Comparison of ENCODE assay signal across 19 cellular contexts in genomic region chr18:9321017-9321452, GRCh38. TPM values are rescaled to one million over a fixed set of nuclear protein-coding genes. Genes with fewer than 3 reads are reported as not detected.
DNase-seq lines count a peak whose midpoint lies in the region; ATAC-seq and TF ChIP-seq lines count a peak whose summit lies in the region.
"Had no signal": no experiment of that assay in that cellular context is flagged by ENCODE, and none has a peak within 500 bp of the region (broad histone marks: within the 10 kb centered on the region; RNA-seq: fewer than 3 reads in every experiment).

No MANE protein-coding gene starts in this region.

- H3K4me1 ChIP-seq in SK-N-SH (ENCODE audit: control insufficient read depth in 1 of 2, insufficient read depth in 2 of 2, low read depth in 1 of 2, low read length in 1 of 2) (no peaks in the 10 kb centered on the region), adipocyte (ENCODE audit: control insufficient read depth, insufficient read depth, low read length) (no peaks in the 10 kb centered on the region), GM23338 (ENCODE audit: insufficient read depth) (no peaks in the 10 kb centered on the region)
- H3K4me1 ChIP-seq: neural progenitor cell, thyroid gland had no signal

- H3K27ac ChIP-seq in SK-N-SH (ENCODE audit: low read depth in 2 of 2, low read length in 1 of 2) (no peak overlapping the region), caudate nucleus (ENCODE audit: low read depth, low read length) (no peak overlapping the region), GM23338 (ENCODE audit: low read depth) (no peak overlapping the region)
- H3K27ac ChIP-seq: 22Rv1, neural progenitor cell, thyroid gland had no signal

- H4K20me1 ChIP-seq in SK-N-SH (ENCODE audit: insufficient read depth) = no peaks in the 10 kb centered on the region
- H4K20me1 ChIP-seq in GM23338 (replicated peaks; ENCODE audit: insufficient read depth) = no peaks in the 10 kb centered on the region

- H3K9me3 Mint-ChIP-seq in GM23338 = no peaks in the 10 kb centered on the region
- H3K9me3 Mint-ChIP-seq: neural progenitor cell had no signal

- ATAC-seq in SK-N-SH treated with all-trans-retinoic acid at 6 μM for 48 hours = no peak
- ATAC-seq in HG03196 (IDR thresholded peaks at IDR 0.05; ENCODE audit: unreplicated experiment) = no peak
- no peak for ATAC-seq in GM23338

- H3F3A ChIP-seq in SK-N-SH (replicated peaks; ENCODE audit: insufficient read depth) (no peaks in the 10 kb centered on the region), GM23338 (replicated peaks; ENCODE audit: low read depth) (no peaks in the 10 kb centered on the region)

- POLR2A ChIA-PET in SK-N-SH (lab: Yijun Ruan, JAX) = no interaction called here

- H3K36me3 ChIP-seq in SK-N-SH (replicated peaks in 1 of 2; ENCODE audit: control insufficient read depth in 1 of 2, insufficient read depth in 2 of 2, low read length in 1 of 2) = no peaks in the 10 kb centered on the region
- H3K36me3 ChIP-seq in adipocyte (ENCODE audit: control insufficient read depth, insufficient read depth, low read length, severe bottlenecking) = no peaks in the 10 kb centered on the region
- H3K36me3 ChIP-seq in GM23338 (ENCODE audit: insufficient read depth) = no peaks in the 10 kb centered on the region
- H3K36me3 ChIP-seq: neural progenitor cell, thyroid gland had no signal

- no peak overlapping the region for H3K4me3 ChIP-seq in SK-N-SH (ENCODE audit: low read depth in 2 of 2, low read length in 1 of 2)
- no peak overlapping the region for H3K4me3 ChIP-seq in adipocyte (ENCODE audit: low read length)
- H3K4me3 ChIP-seq in foreskin fibroblast (ENCODE audit: low read depth in 1 of 2, low read length in 2 of 2) = no peak overlapping the region
- H3K4me3 ChIP-seq in GM23338 = no peak overlapping the region
- H3K4me3 ChIP-seq: neural progenitor cell, thyroid gland had no signal

- DNase-seq in SK-N-SH = no peak
- DNase-seq in adipocyte (ENCODE audit: low read depth) = peak; percentile 17
- peak; percentile 53 to 77 for DNase-seq in foreskin fibroblast
- no peak for DNase-seq in caudate nucleus (lab: John Stamatoyannopoulos, UW)
- no peak for DNase-seq in GM23338 (ENCODE audit: low spot score)
- DNase-seq in ureter (ENCODE audit: low spot score) = no peak
- DNase-seq: activated gamma-delta T cell; aorta; CD4-positive, CD25-positive, alpha-beta regulatory T cell; DMS79; islet precursor cell; NCI-H2081; SHP77; stimulated activated CD4-positive, alpha-beta T cell treated with anti-CD3 and anti-CD28 coated beads, Interleukin-12 subunit alpha, Interleukin-12 subunit beta, amount 100 ng/mL, for 4 hours; thyroid gland had no signal

- no peak for TF ChIP-seq CTCF in SK-N-SH (IDR thresholded peaks at IDR 0.05)
- no peak for TF ChIP-seq CTCF in foreskin fibroblast (IDR thresholded peaks at IDR 0.05; ENCODE audit: low read depth, low read length)
- TF ChIP-seq CTCF in GM23338 (conservative IDR thresholded peaks at IDR 0.05; ENCODE audit: low read depth in 2 of 2) = no peak

- no peaks in the 10 kb centered on the region for H3K9me3 ChIP-seq in SK-N-SH
- H3K9me3 ChIP-seq in adipocyte (ENCODE audit: control insufficient read depth, low read length) = no peaks in the 10 kb centered on the region
- H3K9me3 ChIP-seq: thyroid gland had no signal

- no peak for TF ChIP-seq EP300 in SK-N-SH (IDR thresholded peaks at IDR 0.05; ENCODE audit: borderline replicate concordance in 1 of 2, low read depth in 1 of 2, low read length in 1 of 2)

- no peak overlapping the region for H3K27ac Mint-ChIP-seq in GM23338
- H3K27ac Mint-ChIP-seq: CD4-positive, CD25-positive, alpha-beta regulatory T cell; neural progenitor cell had no signal

- H3K27me3 ChIP-seq in SK-N-SH (ENCODE audit: insufficient read depth) (no peaks in the 10 kb centered on the region), adipocyte (replicated peaks; ENCODE audit: control insufficient read depth, insufficient read depth, low read length) (no peaks in the 10 kb centered on the region), GM23338 (ENCODE audit: insufficient read depth) (no peaks in the 10 kb centered on the region)
- H3K27me3 ChIP-seq: neural progenitor cell, thyroid gland had no signal

- H3K9ac ChIP-seq in SK-N-SH (no peak overlapping the region), adipocyte (ENCODE audit: low read length) (no peak overlapping the region)
- H3K9ac ChIP-seq: neural progenitor cell had no signal

- no peaks in the 10 kb centered on the region; the same call in 2 of the 3 replicates for H3K4me1 Mint-ChIP-seq in GM23338
- H3K4me1 Mint-ChIP-seq: CD4-positive, CD25-positive, alpha-beta regulatory T cell; neural progenitor cell had no signal

- CTCF ChIA-PET in SK-N-SH (lab: Yijun Ruan, JAX) = no interaction called here

- H3K36me3 Mint-ChIP-seq in GM23338 (ENCODE audit: low read depth) = no peaks in the 10 kb centered on the region; the same call in 2 of the 3 replicates
- H3K36me3 Mint-ChIP-seq: CD4-positive, CD25-positive, alpha-beta regulatory T cell had no signal

- H3K4me2 ChIP-seq in SK-N-SH (no peak overlapping the region), GM23338 (no peak overlapping the region)
- H3K4me2 ChIP-seq: neural progenitor cell had no signal

- no peaks in the 10 kb centered on the region for H3K9me2 ChIP-seq in SK-N-SH
- H3K9me2 ChIP-seq in GM23338 (ENCODE audit: insufficient read depth) = no peaks in the 10 kb centered on the region; the same call in 1 of the 2 replicates

- WGBS in SK-N-SH (ENCODE audit: low lambda C conversion rate) = 35% methylated on average over 4 of the region's 4 CpGs

- H2AFZ ChIP-seq in SK-N-SH (ENCODE audit: low read depth) = 0 out of 2 replicates have a peak overlapping the region, but pooled peaks have one; percentile 50
- H2AFZ ChIP-seq in GM23338 = no peak overlapping the region
- H2AFZ ChIP-seq: neural progenitor cell had no signal

- H3K79me2 ChIP-seq in SK-N-SH (ENCODE audit: insufficient read depth) = no peaks in the 10 kb centered on the region
- no peaks in the 10 kb centered on the region for H3K79me2 ChIP-seq in GM23338 (replicated peaks; ENCODE audit: insufficient read depth)

- TF ChIP-seq RAD21 in SK-N-SH (IDR thresholded peaks at IDR 0.05; ENCODE audit: low read length) = no peak

- peaks cover 3% of the 10 kb centered on the region for H3K27me3 Mint-ChIP-seq in GM23338 (ENCODE audit: insufficient read depth, low read depth, poor library complexity)

- no peak overlapping the region for H3K4me3 Mint-ChIP-seq in GM23338
- H3K4me3 Mint-ChIP-seq: CD4-positive, CD25-positive, alpha-beta regulatory T cell; neural progenitor cell had no signal

TF ChIP-seq in SK-N-SH, 30 proteins besides CTCF, POLR2A, EP300 and RAD21 (continues in another document):
- TF ChIP-seq FOXM1 (IDR thresholded peaks at IDR 0.05; ENCODE audit: low read depth) (no peak), POLR2AphosphoS5 (IDR thresholded peaks at IDR 0.05; ENCODE audit: low read depth, low read length) (no peak), SMC3 (IDR thresholded peaks at IDR 0.05; ENCODE audit: low read depth, low read length) (no peak), ELF1 (IDR thresholded peaks at IDR 0.05) (no peak), MEF2A (IDR thresholded peaks at IDR 0.05; ENCODE audit: borderline replicate concordance, low read depth) (no peak)

TF ChIP-seq in SK-N-SH treated with all-trans-retinoic acid at 6 μM for 48 hours, 23 proteins besides CTCF, POLR2A, EP300 and RAD21:
- no peak for TF ChIP-seq GLIS3 (CRISPR knock-in tag; IDR thresholded peaks at IDR 0.05)
- TF ChIP-seq ISL1 (CRISPR knock-in tag; IDR thresholded peaks at IDR 0.05) = no peak
- TF ChIP-seq ZNF70 (CRISPR knock-in tag; IDR thresholded peaks at IDR 0.05) = no peak

TF ChIP-seq in GM23338, 12 proteins besides CTCF, POLR2A, EP300 and RAD21 (continues in another document):
- no peak for TF ChIP-seq ZNF114 (CRISPR knock-in tag; IDR thresholded peaks at IDR 0.05)
- TF ChIP-seq REST (IDR thresholded peaks at IDR 0.05; ENCODE audit: unreplicated experiment) = no peak

RNA-seq across cellular contexts. Expression of gene TWSG1, which starts 13.5 kb away (rescaled TPM):
- polyA plus RNA-seq in SK-N-SH (2012; rRNA removed) (44.0 and 52.0 TPM in 2 replicates), GM23338 (2016; fragmentation: Nextera tagmentation; extraction: Ambion mirVana) (10.2 and 11.5 TPM in 2 replicates)
- 52.4 and 52.7 TPM in 2 replicates for polyA plus RNA-seq in SK-N-SH (2012; cell fraction: cytosol; rRNA removed)
- polyA plus RNA-seq in SK-N-SH (2012; cell fraction: nucleus; rRNA removed) = 13.3 and 20.6 TPM in 2 replicates
- 29.0 and 29.1 TPM in 2 replicates for total RNA-seq in GM23338 (2014; rRNA removed; shearing (Covaris generic))
- total RNA-seq in ureter = 44.6 TPM

Comparison
In these comparisons a context has a peak if more than half of its experiments do, and no peak if none do; other contexts are left out.
1. DNase-seq: peak in adipocyte (single experiment) and foreskin fibroblast (2 of 2); none in SK-N-SH (single experiment), caudate nucleus (0 of 61), GM23338 (single experiment) and ureter (single experiment).